Comparison of ENCODE assay signal across 24 cellular contexts in genomic region chr2:232960862-232961261, GRCh38. TPM values are rescaled to one million over a fixed set of nuclear protein-coding genes. Genes with fewer than 3 reads are reported as not detected.
DNase-seq lines count a peak whose midpoint lies in the region; ATAC-seq, FAIRE-seq and TF ChIP-seq lines count a peak whose summit lies in the region.
"Had no signal": no experiment of that assay in that cellular context is flagged by ENCODE, and none has a peak within 500 bp of the region (broad histone marks: within the 10 kb centered on the region; RNA-seq: fewer than 3 reads in every experiment).

No MANE protein-coding gene starts in this region.

- DNase-seq in AG20443 (ENCODE audit: low spot score) (peak; percentile 1), HT1080 (ENCODE audit: low read depth) (peak; percentile 54), RWPE2 (ENCODE audit: low spot score) (no peak), keratinocyte (ENCODE audit: low read depth, low spot score) (no peak), cerebellum (ENCODE audit: low spot score) (no peak)
- DNase-seq in effector CD4-positive, alpha-beta T cell, result no peak
- no peak for DNase-seq in CD8-positive, alpha-beta memory T cell
- DNase-seq: BE2C; DMS79 treated with DMSO at 0.1 percent for 48 hours; Kasumi-1; NCI-H1092; NCI-H1436; NCI-H187 treated with DMSO at 0.1 percent for 48 hours; NCI-H2107; NCI-H510A; NCI-H774; NK-92 treated with Interleukin-12 subunit alpha and Interleukin-12 subunit beta, amount 100 ng/mL, for 24 hours; Right ventricle myocardium superior had no signal

- dilution Hi-C loops in keratinocyte (cut with MboI; ENCODE audit: extremely low pct_ligation_motif_present, low sequenced_read_pairs), result no loop called here

- peaks cover 0 to 3% (median 0%) of the 10 kb centered on the region in 3 donors for H3K36me3 Mint-ChIP-seq in CD8-positive, alpha-beta memory T cell

- H3K9me1 ChIP-seq in keratinocyte (ENCODE audit: control insufficient read depth, extremely low read depth, insufficient read depth, low read length), result no peaks in the 10 kb centered on the region

- peaks cover 0 to 9% (median 6%) of the 10 kb centered on the region in 5 donors for H3K9me3 Mint-ChIP-seq in CD8-positive, alpha-beta memory T cell

- H3K4me1 ChIP-seq in RWPE2 (ENCODE audit: insufficient read depth, poor library complexity, severe bottlenecking) (no peaks in the 10 kb centered on the region), keratinocyte (ENCODE audit: control insufficient read depth, extremely low read depth, insufficient read depth, low read length) (no peaks in the 10 kb centered on the region)
- no peaks in the 10 kb centered on the region for H3K4me1 ChIP-seq in CD8-positive, alpha-beta memory T cell (ENCODE audit: insufficient read depth, low read length)
- H3K4me1 ChIP-seq: BE2C, Peyer's patch had no signal

- no peaks in the 10 kb centered on the region for H3K27me3 ChIP-seq in RWPE2 (ENCODE audit: insufficient read depth, poor library complexity, severe bottlenecking)
- peaks cover 6% of the 10 kb centered on the region for H3K27me3 ChIP-seq in keratinocyte (ENCODE audit: control insufficient read depth, extremely low read depth, insufficient read depth, low read length)
- no peaks in the 10 kb centered on the region for H3K27me3 ChIP-seq in CD8-positive, alpha-beta memory T cell (ENCODE audit: insufficient read depth, low read length, poor library complexity, severe bottlenecking)
- H3K27me3 ChIP-seq: Peyer's patch had no signal

- H3K27ac ChIP-seq in RWPE2 (ENCODE audit: poor library complexity, severe bottlenecking) (no peak overlapping the region), keratinocyte (ENCODE audit: control insufficient read depth, insufficient read depth, low read length) (no peak overlapping the region)
- no peak overlapping the region for H3K27ac ChIP-seq in CD8-positive, alpha-beta memory T cell (ENCODE audit: low read depth, low read length)
- H3K27ac ChIP-seq: Peyer's patch had no signal

- H2AFZ ChIP-seq in keratinocyte (ENCODE audit: control insufficient read depth, low read length), result no peak overlapping the region

- no peak overlapping the region for H3K4me3 Mint-ChIP-seq in CD8-positive, alpha-beta memory T cell

- no peaks in the 10 kb centered on the region for H3K79me2 ChIP-seq in keratinocyte (ENCODE audit: control insufficient read depth, insufficient read depth, low read length)

- ATAC-seq in RWPE2 (ENCODE audit: low read depth), result peak; percentile 69; the same call in 2 of the 3 replicates

- no peak overlapping the region for H3K9ac ChIP-seq in keratinocyte (ENCODE audit: control insufficient read depth, extremely low read depth, insufficient read depth, low read length)

- H3K4me1 Mint-ChIP-seq in CD8-positive, alpha-beta memory T cell, result no peaks in the 10 kb centered on the region

- peak; percentile 71 for FAIRE-seq in keratinocyte (lab: Jason Lieb, UNC)
- FAIRE-seq: A204.1, GM12878, H1 had no signal

- H3K4me3 ChIP-seq in RWPE2 (ENCODE audit: severe bottlenecking) (no peak overlapping the region), keratinocyte (ENCODE audit: control insufficient read depth in 2 of 3, extremely low read depth in 1 of 3, insufficient read depth in 2 of 3, low read depth in 1 of 3, low read length in 3 of 3) (no peak overlapping the region)
- no peak overlapping the region for H3K4me3 ChIP-seq in CD8-positive, alpha-beta memory T cell (ENCODE audit: low read length)
- H3K4me3 ChIP-seq: GM12878, Peyer's patch had no signal

- H3K4me2 ChIP-seq in keratinocyte (ENCODE audit: control insufficient read depth, extremely low read depth, insufficient read depth, low read depth, low read length), result no peak overlapping the region

- H3K9me3 ChIP-seq in RWPE2 (ENCODE audit: severe bottlenecking) (no peaks in the 10 kb centered on the region), keratinocyte (ENCODE audit: control insufficient read depth, low read depth, low read length) (no peaks in the 10 kb centered on the region)
- H3K9me3 ChIP-seq in CD8-positive, alpha-beta memory T cell (ENCODE audit: low read length), result no peaks in the 10 kb centered on the region
- H3K9me3 ChIP-seq: BE2C had no signal

- no peak for TF ChIP-seq CTCF in RWPE2 (IDR thresholded peaks at IDR 0.05; ENCODE audit: poor library complexity, severe bottlenecking)
- TF ChIP-seq CTCF in keratinocyte (optimal IDR thresholded peaks at IDR 0.05 in 1 of 3, IDR thresholded peaks at IDR 0.05 in 1 of 3, conservative IDR thresholded peaks at IDR 0.05 in 1 of 3; ENCODE audit: extremely low read depth in 1 of 3, insufficient read depth in 2 of 3, low read length in 3 of 3), result no peak

- peaks cover 6 to 22% of the 10 kb centered on the region in 2 donors for H3K27me3 Mint-ChIP-seq in CD8-positive, alpha-beta memory T cell

- POLR2A ChIA-PET in CD8-positive, alpha-beta memory T cell (lab: Charles Lee), result no interaction called here

- H4K20me1 ChIP-seq in keratinocyte (ENCODE audit: control insufficient read depth, extremely low read depth, insufficient read depth, low read length), result no peaks in the 10 kb centered on the region

- no peaks in the 10 kb centered on the region for H3K36me3 ChIP-seq in RWPE2 (ENCODE audit: low read depth)
- H3K36me3 ChIP-seq in keratinocyte (ENCODE audit: control insufficient read depth in 2 of 2, extremely low read depth in 1 of 2, insufficient read depth in 2 of 2, low read length in 2 of 2), result no peaks in the 10 kb centered on the region
- no peaks in the 10 kb centered on the region for H3K36me3 ChIP-seq in CD8-positive, alpha-beta memory T cell (ENCODE audit: insufficient read depth, low read length)
- H3K36me3 ChIP-seq: BE2C had no signal

- CTCF ChIA-PET in CD8-positive, alpha-beta memory T cell (lab: Charles Lee), result no interaction called here

- H3K27ac Mint-ChIP-seq in CD8-positive, alpha-beta memory T cell, result no peak overlapping the region

RNA-seq across cellular contexts. Expression of gene NGEF, which starts 52.2 kb away (rescaled TPM):
- total RNA-seq in HT1080 (2014; rRNA removed; shearing (Covaris generic)), result 0.30 and 2.7 TPM in 2 replicates
- 0.84 and 1.4 TPM in 2 replicates for polyA plus RNA-seq in HT1080 (2015; cell fraction: cytosol; rRNA removed)
- 1.9 and 2.6 TPM in 2 replicates for polyA plus RNA-seq in HT1080 (2015; cell fraction: nucleus; rRNA removed)
- polyA plus RNA-seq in keratinocyte, result 0.03 to 0.17 TPM (median 0.13 TPM) in 3 replicates
- polyA plus RNA-seq in keratinocyte (2011; ENCODE audit: low read depth), result 0.89 TPM
- 0.08 TPM in 1 of 2 replicates, not detected in the other for polyA plus RNA-seq in keratinocyte (2011; cell fraction: cytosol; rRNA removed)
- polyA plus RNA-seq in keratinocyte (2011; cell fraction: nucleus; rRNA removed), result not detected in 2 replicates
- 0.13 and 1.0 TPM in 2 replicates for polyA plus RNA-seq in keratinocyte (2012; ENCODE audit: low replicate concordance)
- polyA minus RNA-seq in keratinocyte, result 0.40 TPM in 1 of 3 replicates, not detected in the others
- polyA minus RNA-seq in keratinocyte (2011; cell fraction: cytosol; rRNA and poly(A)+ RNA removed), result not detected
- not detected in 2 replicates for polyA minus RNA-seq in keratinocyte (2011; cell fraction: nucleus; rRNA and poly(A)+ RNA removed)
- under 1 TPM in 1 of 2 experiments, not detected in 1; 0.38 TPM for total RNA-seq in CD8-positive, alpha-beta memory T cell
- polyA plus RNA-seq in CD8-positive, alpha-beta memory T cell, result not detected
- total RNA-seq in cerebellum, result 12.2 TPM
- total RNA-seq: GM12878; Right ventricle myocardium superior; SK-MEL-5; T-helper 1 cell treated with Interleukin-12 subunit alpha and Interleukin-12 subunit beta and Interleukin-4 antibody, amounts not matched to agents 30 ng/mL and 1 ng/mL, for 36 hours had no signal

Comparison
In these comparisons a context has a peak if more than half of its experiments do, and no peak if none do; other contexts are left out.
1. DNase-seq: peak in AG20443 (single experiment) and HT1080 (single experiment); none in RWPE2 (single experiment), keratinocyte (single experiment), effector CD4-positive, alpha-beta T cell (single experiment), CD8-positive, alpha-beta memory T cell (0 of 5) and cerebellum (single experiment).